In genomic region chr17:43024407-43025289, GRCh38 we compare ENCODE assay signal across 8 cellular contexts. TPM values are rescaled to one million over a fixed set of nuclear protein-coding genes. Genes with fewer than 3 reads are reported as not detected.
DNase-seq lines count a peak whose midpoint lies in the region; ATAC-seq and TF ChIP-seq lines count a peak whose summit lies in the region.

TSS of gene RND2 (plus strand) at chr17:43025231. CDS start at chr17:43025348, 117 bp downstream.

- DNase-seq in GM04503 (ENCODE audit: low read depth): peak; percentile 80
- DNase-seq in KG1 (lab: John Stamatoyannopoulos, UW): peak; percentile 66
- peak; percentile 52 for DNase-seq in Panc1 (ENCODE audit: low read depth, low spot score)
- DNase-seq in activated T-cell treated with anti-CD3 and anti-CD28 coated beads, Interleukin-2, amount 50 U/mL, for 48 hours: peak; percentile 84 to 87
- peak; percentile 97 for DNase-seq in esophagus muscularis mucosa (ENCODE audit: extremely low spot score)
- peak; percentile 54 to 68 for DNase-seq in stimulated activated CD8-positive, alpha-beta memory T cell treated with anti-CD3 and anti-CD28 coated beads, Interleukin-2, amount 100 ng/mL, for 48 hours (ENCODE audit: low read depth in 2 of 2)

- CTCF ChIA-PET in Panc1 (lab: Charles Lee): interaction anchor here (0.5 to 0.6 kb wide), 3 partner anchors 23 to 94 kb away, joined by 3 to 16 read pairs (median 4); no protein-coding TSS in a partner anchor

- no TSS peak for BruUV-seq in Panc1 (replicated peaks; lab: Mats Ljungman, UMichigan)

- intact Hi-C loops in Panc1 (cut with micrococcal nuclease; ENCODE audit: unreplicated experiment): no loop called here
- intact Hi-C loops in esophagus muscularis mucosa (cut with DNase I): loop anchor here (2.0 to 5.0 kb wide), 2 partner anchors 100 to 143 kb away; partner anchors contain the start of gene BRCA1

- H3K9ac ChIP-seq in mucosa of rectum (ENCODE audit: low read depth in 1 of 2, low read length in 2 of 2): peak within 1 kb of the TSS; percentile 65 to 66

- POLR2A ChIA-PET in Panc1 (lab: Charles Lee): interaction anchor here (0.9 kb wide), 1 partner anchor 147 kb away, joined by 3 read pairs; no protein-coding TSS in a partner anchor

- no peaks in the 10 kb centered on the region for H3K27me3 ChIP-seq in Panc1 (ENCODE audit: control insufficient read depth, insufficient read depth, low read length)
- no peaks in the 10 kb centered on the region for H3K27me3 ChIP-seq in esophagus muscularis mucosa
- H3K27me3 ChIP-seq in mucosa of rectum (ENCODE audit: control insufficient read depth in 2 of 2, insufficient read depth in 2 of 2, low read length in 2 of 2): peaks cover 0 to 2% of the 10 kb centered on the region in 2 donors

- H3K4me3 ChIP-seq in Panc1 (ENCODE audit: low read depth in 2 of 2, low read length in 2 of 2) (peak within 1 kb of the TSS; percentile 46 to 75), esophagus muscularis mucosa (peak within 1 kb of the TSS; percentile 61 to 67 (median 63)), mucosa of rectum (ENCODE audit: low read length in 2 of 2) (peak within 1 kb of the TSS; percentile 64 to 80)

- H3K27ac ChIP-seq in Panc1 (ENCODE audit: low read length) (0 out of 2 replicates have a peak within 1 kb of the TSS, but pooled peaks have one; percentile 39), esophagus muscularis mucosa (replicated peaks in 1 of 4) (peak within 1 kb of the TSS; percentile 81 to 87 (median 83)), mucosa of rectum (ENCODE audit: low read depth in 2 of 2, low read length in 2 of 2) (peak within 1 kb of the TSS; percentile 39 to 65)

- TF ChIP-seq CTCF in Panc1 (IDR thresholded peaks at IDR 0.05) (no peak; the same call in 1 of the 2 replicates), esophagus muscularis mucosa (IDR thresholded peaks at IDR 0.05) (peak; percentile 72 to 86 (median 85))

- H3K9me3 ChIP-seq in Panc1 (ENCODE audit: control insufficient read depth, insufficient read depth, low read depth, low read length) (no peaks in the 10 kb centered on the region), esophagus muscularis mucosa (no peaks in the 10 kb centered on the region), mucosa of rectum (ENCODE audit: control insufficient read depth in 2 of 2, low read length in 2 of 2) (no peaks in the 10 kb centered on the region)

- H3K4me1 ChIP-seq in Panc1 (ENCODE audit: control insufficient read depth, insufficient read depth, low read length) (peaks cover 8% of the 10 kb centered on the region), esophagus muscularis mucosa (peaks cover 18 to 43% (median 39%) of the 10 kb centered on the region in 4 donors), mucosa of rectum (ENCODE audit: control insufficient read depth in 2 of 2, insufficient read depth in 2 of 2, low read length in 2 of 2) (peaks cover 11 to 15% of the 10 kb centered on the region in 2 donors)

- 2% methylated on average over 41 of the region's 61 CpGs for WGBS in esophagus muscularis mucosa

- in situ Hi-C loops in Panc1 (cut with HindIII; ENCODE audit: low pct_unique_long_range_greater_than_20kb, low sequenced_read_pairs): no loop called here

- H3K36me3 ChIP-seq in Panc1 (ENCODE audit: control insufficient read depth, insufficient read depth, low read length) (no peaks in the 10 kb centered on the region; the same call in 1 of the 2 replicates), esophagus muscularis mucosa (no peaks in the 10 kb centered on the region), mucosa of rectum (ENCODE audit: control insufficient read depth in 2 of 2, insufficient read depth in 2 of 2, low read length in 2 of 2) (no peaks in the 10 kb centered on the region)

- no peak for TF ChIP-seq POLR2A in esophagus muscularis mucosa (IDR thresholded peaks at IDR 0.05; ENCODE audit: low read depth)

- ATAC-seq in Panc1 (peak; percentile 65), HG02840 (IDR thresholded peaks at IDR 0.05; ENCODE audit: low FRiP score, unreplicated experiment) (no peak)

- TF ChIP-seq EP300 in esophagus muscularis mucosa (IDR thresholded peaks at IDR 0.05): no peak

RNA-seq across cellular contexts. Expression of gene RND2, which starts in this region (rescaled TPM):
- total RNA-seq in Panc1 (2021; ENCODE audit: unreplicated experiment): 0.59 TPM
- polyA plus RNA-seq in Panc1 (2012; ENCODE audit: insufficient read length): 2.7 TPM
- total RNA-seq in esophagus muscularis mucosa: 1 to 10 TPM; 2.7 to 3.2 (median 2.8) TPM
